ENCODE assay signal across 25 cellular contexts in genomic region chr2:119206201-119206600, GRCh38. TPM values are rescaled to one million over a fixed set of nuclear protein-coding genes. Genes with fewer than 3 reads are reported as not detected.
"Had no signal": no experiment of that assay in that cellular context is flagged by ENCODE, and none has a peak within 500 bp of the region (broad histone marks: within the 10 kb centered on the region; RNA-seq: fewer than 3 reads in every experiment).

No MANE protein-coding gene starts in this region.

- ATAC-seq: gastrocnemius medialis; left cardiac atrium; pancreas; right cardiac atrium; stimulated activated effector memory CD8-positive, alpha-beta T cell treated with anti-CD3 and anti-CD28 coated beads, Interleukin-12 subunit alpha, Interleukin-12 subunit beta, amount 100 ng/mL, for 72 hours; stimulated activated naive CD8-positive, alpha-beta T cell treated with anti-CD3 and anti-CD28 coated beads, Interleukin-15, amount 100 ng/mL, for 72 hours had no signal

- H3K36me3 Mint-ChIP-seq: activated naive CD8-positive, alpha-beta T cell treated with anti-CD3 and anti-CD28 coated beads for 36 hours; stimulated activated effector memory CD8-positive, alpha-beta T cell treated with anti-CD3 and anti-CD28 coated beads, Interleukin-12 subunit alpha, Interleukin-12 subunit beta, amount 100 ng/mL, for 72 hours had no signal

- H3K9me3 Mint-ChIP-seq: activated naive CD8-positive, alpha-beta T cell treated with anti-CD3 and anti-CD28 coated beads for 36 hours; nephron; stimulated activated effector memory CD8-positive, alpha-beta T cell treated with anti-CD3 and anti-CD28 coated beads, Interleukin-12 subunit alpha, Interleukin-12 subunit beta, amount 100 ng/mL, for 72 hours; stimulated activated naive CD8-positive, alpha-beta T cell treated with anti-CD3 and anti-CD28 coated beads, Interleukin-15, amount 100 ng/mL, for 72 hours had no signal

- H3K27ac Mint-ChIP-seq: activated naive CD8-positive, alpha-beta T cell treated with anti-CD3 and anti-CD28 coated beads for 36 hours; nephron; stimulated activated effector memory CD8-positive, alpha-beta T cell treated with anti-CD3 and anti-CD28 coated beads, Interleukin-12 subunit alpha, Interleukin-12 subunit beta, amount 100 ng/mL, for 72 hours had no signal

- H3K27me3 Mint-ChIP-seq: activated naive CD8-positive, alpha-beta T cell treated with anti-CD3 and anti-CD28 coated beads for 36 hours had no signal

- H3K4me3 Mint-ChIP-seq: activated naive CD8-positive, alpha-beta T cell treated with anti-CD3 and anti-CD28 coated beads for 36 hours; nephron; stimulated activated effector memory CD8-positive, alpha-beta T cell treated with anti-CD3 and anti-CD28 coated beads, Interleukin-12 subunit alpha, Interleukin-12 subunit beta, amount 100 ng/mL, for 72 hours; stimulated activated naive CD8-positive, alpha-beta T cell treated with anti-CD3 and anti-CD28 coated beads, Interleukin-15, amount 100 ng/mL, for 72 hours had no signal

- DNase-seq: activated CD4-positive, alpha-beta T cell treated with anti-CD3 and anti-CD28 coated beads for 4 hours; activated CD4-positive, alpha-beta T cell treated with anti-CD3 and anti-CD28 coated beads, Interleukin-2, amount 50 U/mL, for 48 hours; activated CD4-positive, CD25-positive, alpha-beta regulatory T cell; activated naive CD4-positive, alpha-beta T cell treated with Interleukin-2 at 50 U/mL for 16 hours; activated naive CD8-positive, alpha-beta T cell treated with anti-CD3 and anti-CD28 coated beads for 36 hours; activated T-cell treated with anti-CD3 and anti-CD28 coated beads, Interleukin-2, amount 50 U/mL, for 48 hours; amygdala; cerebellar nuclear complex; esophagus squamous epithelium; gastrocnemius medialis; head of caudate nucleus; hypothalamus; left cardiac atrium; midbrain; pancreas; right cardiac atrium; stimulated activated CD4-positive, alpha-beta T cell treated with anti-CD3 and anti-CD28 coated beads, Interleukin-2, amount 100 ng/mL, for 24 hours; stimulated activated naive CD8-positive, alpha-beta T cell treated with anti-CD3 and anti-CD28 coated beads, Interleukin-15, amount 100 ng/mL, for 72 hours; T1000 had no signal

- H3K4me1 Mint-ChIP-seq: activated naive CD8-positive, alpha-beta T cell treated with anti-CD3 and anti-CD28 coated beads for 36 hours; nephron; stimulated activated effector memory CD8-positive, alpha-beta T cell treated with anti-CD3 and anti-CD28 coated beads, Interleukin-12 subunit alpha, Interleukin-12 subunit beta, amount 100 ng/mL, for 72 hours; stimulated activated naive CD8-positive, alpha-beta T cell treated with anti-CD3 and anti-CD28 coated beads, Interleukin-15, amount 100 ng/mL, for 72 hours had no signal

RNA-seq across cellular contexts. Expression of gene C1QL2, which starts 47.6 kb away (rescaled TPM):
- total RNA-seq: activated naive CD8-positive, alpha-beta T cell treated with anti-CD3 and anti-CD28 coated beads for 36 hours; esophagus squamous epithelium; gastrocnemius medialis; left cardiac atrium; liver; pulmonary artery endothelial cell; right cardiac atrium; skeletal muscle tissue; ureter had no signal
